Comparison of ENCODE assay signal across 24 cellular contexts in genomic region chr1:185991266-185991665, GRCh38.
"Had no signal": no experiment of that assay in that cellular context is flagged by ENCODE, and none has a peak within 500 bp of the region (broad histone marks: within the 10 kb centered on the region; RNA-seq: fewer than 3 reads in every experiment).

No MANE protein-coding gene starts in this region.

- FAIRE-seq: endothelial cell of umbilical vein, islet of Langerhans, keratinocyte had no signal

- H3K27me3 ChIP-seq: esophagus muscularis mucosa, foreskin keratinocyte, gastrocnemius medialis, heart right ventricle, left lung had no signal

- H3K4me1 ChIP-seq: foreskin keratinocyte, gastrocnemius medialis, left lung, lower lobe of right lung had no signal

- DNase-seq: dermis blood vessel endothelial cell; dorsolateral prefrontal cortex; effector CD4-positive, alpha-beta T cell; effector memory CD4-positive, alpha-beta T cell; foreskin keratinocyte; gastrocnemius medialis; glutamatergic neuron; head of caudate nucleus; heart right ventricle; hippocampal formation; left cardiac atrium; left lung; left ventricle myocardium superior; lower lobe of right lung; mesenchymal stem cell; mucosa of descending colon; naive B cell; naive thymus-derived CD8-positive, alpha-beta T cell had no signal

- H3K36me3 Mint-ChIP-seq: naive B cell; naive thymus-derived CD8-positive, alpha-beta T cell had no signal

- H3K27ac Mint-ChIP-seq: mesothelial cell of epicardium; naive B cell; naive thymus-derived CD8-positive, alpha-beta T cell had no signal

- H3K9me3 Mint-ChIP-seq: naive B cell; naive thymus-derived CD8-positive, alpha-beta T cell had no signal

- H3K4me1 Mint-ChIP-seq: mesothelial cell of epicardium had no signal

- H3K9me3 ChIP-seq: esophagus muscularis mucosa, gastrocnemius medialis, left lung, lower lobe of right lung, mucosa of descending colon had no signal

- H3K27ac ChIP-seq: coronary artery, dorsolateral prefrontal cortex, esophagus muscularis mucosa, foreskin keratinocyte, gastrocnemius medialis, heart right ventricle, left lung, lower lobe of right lung had no signal

- H3K4me3 Mint-ChIP-seq: mesothelial cell of epicardium; naive B cell; naive thymus-derived CD8-positive, alpha-beta T cell had no signal

- H3K4me3 ChIP-seq: coronary artery, dorsolateral prefrontal cortex, esophagus muscularis mucosa, gastrocnemius medialis, heart right ventricle, left lung, lower lobe of right lung, mucosa of descending colon had no signal

- ATAC-seq: foreskin keratinocyte; gastrocnemius medialis; heart right ventricle; left cardiac atrium; left lung; left ventricle myocardium superior; lower lobe of right lung; mucosa of descending colon; naive thymus-derived CD8-positive, alpha-beta T cell had no signal

- H3K36me3 ChIP-seq: gastrocnemius medialis, left lung, lower lobe of right lung had no signal
